In genomic region chr1:1067284-1068076, GRCh38 we compare ENCODE assay signal across 12 cellular contexts. TPM values are rescaled to one million over a fixed set of nuclear protein-coding genes. Genes with fewer than 3 reads are reported as not detected.
A peak's percentile ranks its signal among the peaks of the same experiment; 100 is the strongest.
DNase-seq lines count a peak whose midpoint lies in the region; ATAC-seq and TF ChIP-seq lines count a peak whose summit lies in the region.
"Had no signal": no experiment of that assay in that cellular context is flagged by ENCODE, and none has a peak within 500 bp of the region (broad histone marks: within the 10 kb centered on the region; RNA-seq: fewer than 3 reads in every experiment).

No MANE protein-coding gene starts in this region.

- H3K27me3 Mint-ChIP-seq in CD8-positive, alpha-beta T cell (ENCODE audit: low read depth): peaks cover 2% of the 10 kb centered on the region
- H3K27me3 Mint-ChIP-seq in activated B cell treated with CpG ODN at 0.5 μM for 24 hours: peaks cover 1% of the 10 kb centered on the region

- H3K4me1 ChIP-seq in CD8-positive, alpha-beta T cell (ENCODE audit: insufficient read depth, low read length): peaks cover 37% of the 10 kb centered on the region
- H3K4me1 ChIP-seq in lung (ENCODE audit: control insufficient read depth in 2 of 2, insufficient read depth in 2 of 2, low read length in 2 of 2): peaks cover 0 to 11% of the 10 kb centered on the region in 2 donors

- no peaks in the 10 kb centered on the region for H3K27me3 ChIP-seq in CD8-positive, alpha-beta T cell (ENCODE audit: insufficient read depth, low read length)
- H3K27me3 ChIP-seq in lung (ENCODE audit: control insufficient read depth, insufficient read depth): peaks cover 5% of the 10 kb centered on the region
- H3K27me3 ChIP-seq: testis had no signal

- ATAC-seq in CD8-positive, alpha-beta T cell: no peak
- no peak for ATAC-seq in activated B cell treated with CpG ODN at 0.5 μM for 24 hours (ENCODE audit: low read depth)
- ATAC-seq in lung (ENCODE audit: insufficient read depth, low FRiP score): no peak
- no peak for ATAC-seq in GM21619 (IDR thresholded peaks at IDR 0.05; ENCODE audit: unreplicated experiment)
- ATAC-seq: sciatic nerve, SK-N-SH treated with all-trans-retinoic acid at 6 μM for 48 hours had no signal

- TF ChIP-seq CTCF in CD8-positive, alpha-beta T cell (IDR thresholded peaks at IDR 0.05): no peak
- TF ChIP-seq CTCF in activated B cell treated with CpG ODN at 0.5 μM for 24 hours (IDR thresholded peaks at IDR 0.05) (no peak), lung (IDR thresholded peaks at IDR 0.05; ENCODE audit: control extremely low read depth, extremely low read depth) (no peak)

- CTCF ChIA-PET in CD8-positive, alpha-beta T cell (lab: Charles Lee): interaction anchor here (1.3 to 1.6 kb wide), 2 partner anchors 83 to 91 kb away, joined by 3 read pairs; no protein-coding TSS in a partner anchor
- CTCF ChIA-PET in activated B cell treated with CpG ODN at 0.5 μM for 24 hours (lab: Charles Lee): interaction anchor here (2.5 kb wide), 1 partner anchor 35 kb away, joined by 10 read pairs; no protein-coding TSS in a partner anchor

- peaks cover 10% of the 10 kb centered on the region for H3K4me1 Mint-ChIP-seq in CD8-positive, alpha-beta T cell (ENCODE audit: low read depth)
- H3K4me1 Mint-ChIP-seq in activated B cell treated with CpG ODN at 0.5 μM for 24 hours: peaks cover 48% of the 10 kb centered on the region

- 79 to 90% methylated on average over 67 to 70 of the region's 70 CpGs for WGBS in lung, 2 donors

- H3K27ac Mint-ChIP-seq in CD8-positive, alpha-beta T cell: no peak overlapping the region
- H3K27ac Mint-ChIP-seq in activated B cell treated with CpG ODN at 0.5 μM for 24 hours: no peak overlapping the region

- H3K4me3 Mint-ChIP-seq in CD8-positive, alpha-beta T cell: peak overlapping the region; percentile 81
- H3K4me3 Mint-ChIP-seq in activated B cell treated with CpG ODN at 0.5 μM for 24 hours: peak overlapping the region; percentile 58

- POLR2A ChIA-PET in CD8-positive, alpha-beta T cell (lab: Charles Lee): interaction anchor here (1.3 kb wide), 1 partner anchor 53 kb away, joined by 3 read pairs; no protein-coding TSS in a partner anchor
- POLR2A ChIA-PET in activated B cell treated with CpG ODN at 0.5 μM for 24 hours (lab: Charles Lee): interaction anchor here (0.9 to 1.1 kb wide), 2 partner anchors 27 to 34 kb away, joined by 3 to 7 read pairs; no protein-coding TSS in a partner anchor

- no peaks in the 10 kb centered on the region for H3K9me3 ChIP-seq in CD8-positive, alpha-beta T cell (ENCODE audit: low read length)
- H3K9me3 ChIP-seq in lung (ENCODE audit: control insufficient read depth in 2 of 2, insufficient read depth in 1 of 2, low read length in 1 of 2): peaks cover 0 to 2% of the 10 kb centered on the region in 2 donors
- H3K9me3 ChIP-seq: testis had no signal

- intact Hi-C loops in CD8-positive, alpha-beta T cell (cut with DNase I, micrococcal nuclease): loop anchor here (2.0 to 10.0 kb wide), 5 partner anchors 27 to 240 kb away; partner anchors contain the start of genes ISG15 (in 2 of the 2), ACAP3 (in 1 of the 2), C1orf159 (in 1 of the 2) and PUSL1 (in 1 of the 2)
- intact Hi-C loops in activated B cell treated with CpG ODN at 0.5 μM for 24 hours (cut with micrococcal nuclease): loop anchor here (2.0 kb wide), 1 partner anchor 133 kb away; no protein-coding TSS in a partner anchor

- H3K9me3 Mint-ChIP-seq in CD8-positive, alpha-beta T cell: no peaks in the 10 kb centered on the region
- H3K9me3 Mint-ChIP-seq in activated B cell treated with CpG ODN at 0.5 μM for 24 hours: no peaks in the 10 kb centered on the region

- no peaks in the 10 kb centered on the region for H3K36me3 ChIP-seq in CD8-positive, alpha-beta T cell (ENCODE audit: insufficient read depth, low read length)
- H3K36me3 ChIP-seq in lung (ENCODE audit: control insufficient read depth in 2 of 2, insufficient read depth in 2 of 2, low read length in 2 of 2): no peaks in the 10 kb centered on the region

- peak in 1 of 7 experiments; percentile 24 for DNase-seq in CD8-positive, alpha-beta T cell
- peak; percentile 15 for DNase-seq in DMS79 (lab: John Stamatoyannopoulos, UW)
- no peak for DNase-seq in activated B cell treated with CpG ODN at 0.5 μM for 24 hours
- DNase-seq in lung (ENCODE audit: low spot score): peak; percentile 49
- DNase-seq in NCI-H82 (lab: John Stamatoyannopoulos, UW): no peak
- no peak for DNase-seq in stimulated activated CD4-positive, alpha-beta T cell treated with anti-CD3 and anti-CD28 coated beads, Interleukin-4, amount 100 ng/mL, for 24 hours
- DNase-seq: NCI-H1092, testis had no signal

- no peak overlapping the region for H3K27ac ChIP-seq in CD8-positive, alpha-beta T cell (ENCODE audit: low read depth, low read length)
- no peak overlapping the region for H3K27ac ChIP-seq in lung (ENCODE audit: low read depth in 1 of 2, low read length in 1 of 2)
- H3K27ac ChIP-seq: testis had no signal

- no peaks in the 10 kb centered on the region for H3K36me3 Mint-ChIP-seq in CD8-positive, alpha-beta T cell
- H3K36me3 Mint-ChIP-seq in activated B cell treated with CpG ODN at 0.5 μM for 24 hours (ENCODE audit: low read depth): peaks cover 1% of the 10 kb centered on the region

- no peak overlapping the region for H3K4me3 ChIP-seq in CD8-positive, alpha-beta T cell (ENCODE audit: low read depth, low read length)
- H3K4me3 ChIP-seq in lung: no peak overlapping the region

RNA-seq across cellular contexts. Expression of gene RNF223, which starts 6.6 kb away (rescaled TPM):
- not detected for total RNA-seq in CD8-positive, alpha-beta T cell
- not detected in 2 replicates for total RNA-seq in activated B cell treated with CpG ODN at 0.5 μM for 24 hours
- total RNA-seq in lung: 1 to 10 TPM in 1 of 2 donors, under 1 TPM in 1; 0.54 to 2.4 TPM
- polyA plus RNA-seq in lung: 1 to 10 TPM in 1 of 2 donors, under 1 TPM in 1; 0.57 to 2.3 TPM
- total RNA-seq: fibroblast of lung, sciatic nerve had no signal
- polyA plus RNA-seq: fibroblast of lung had no signal

RNA-seq across cellular contexts. Expression of gene AGRN, which starts 47.6 kb away (rescaled TPM):
- total RNA-seq in CD8-positive, alpha-beta T cell: 10 to 100 TPM; 12.1 to 14.0 TPM
- 25.8 and 27.1 TPM in 2 replicates for total RNA-seq in activated B cell treated with CpG ODN at 0.5 μM for 24 hours
- total RNA-seq in lung: 100 to 1,000 TPM; 103 to 124 TPM
- 10 to 100 TPM; 30.7 to 67.4 TPM for polyA plus RNA-seq in lung

RNA-seq across cellular contexts. Expression of gene C1orf159, which starts 48.4 kb away (rescaled TPM):
- 10 to 100 TPM; 14.3 to 17.6 TPM for total RNA-seq in CD8-positive, alpha-beta T cell
- 20.8 and 26.5 TPM in 2 replicates for total RNA-seq in activated B cell treated with CpG ODN at 0.5 μM for 24 hours
- total RNA-seq in lung: 10 to 100 TPM in 1 of 2 donors, 1 to 10 TPM in 1; 9.9 to 19.2 TPM
- polyA plus RNA-seq in lung: 10 to 100 TPM in 1 of 2 donors, 1 to 10 TPM in 1; 9.5 to 16.7 TPM

RNA-seq across cellular contexts. Expression of gene ISG15, which starts 54.2 kb away (rescaled TPM):
- 10 to 100 TPM; 56.4 to 58.4 TPM for total RNA-seq in CD8-positive, alpha-beta T cell
- total RNA-seq in activated B cell treated with CpG ODN at 0.5 μM for 24 hours (25.8 and 28.9 TPM in 2 replicates), lung (10 to 100 TPM; 12.7 to 53.6 TPM)
- polyA plus RNA-seq in lung: 100 to 1,000 TPM; 208 to 234 TPM

Comparison
In these comparisons a context has a peak if more than half of its experiments do, and no peak if none do; other contexts are left out.
1. DNase-seq: peak in DMS79 (single experiment) and lung (single experiment); none in activated B cell treated with CpG ODN at 0.5 μM for 24 hours (single experiment), NCI-H82 (single experiment) and stimulated activated CD4-positive, alpha-beta T cell treated with anti-CD3 and anti-CD28 coated beads, Interleukin-4, amount 100 ng/mL, for 24 hours (single experiment).